12 cellular contexts compared by ENCODE assay signal in the genomic region with DNA sequence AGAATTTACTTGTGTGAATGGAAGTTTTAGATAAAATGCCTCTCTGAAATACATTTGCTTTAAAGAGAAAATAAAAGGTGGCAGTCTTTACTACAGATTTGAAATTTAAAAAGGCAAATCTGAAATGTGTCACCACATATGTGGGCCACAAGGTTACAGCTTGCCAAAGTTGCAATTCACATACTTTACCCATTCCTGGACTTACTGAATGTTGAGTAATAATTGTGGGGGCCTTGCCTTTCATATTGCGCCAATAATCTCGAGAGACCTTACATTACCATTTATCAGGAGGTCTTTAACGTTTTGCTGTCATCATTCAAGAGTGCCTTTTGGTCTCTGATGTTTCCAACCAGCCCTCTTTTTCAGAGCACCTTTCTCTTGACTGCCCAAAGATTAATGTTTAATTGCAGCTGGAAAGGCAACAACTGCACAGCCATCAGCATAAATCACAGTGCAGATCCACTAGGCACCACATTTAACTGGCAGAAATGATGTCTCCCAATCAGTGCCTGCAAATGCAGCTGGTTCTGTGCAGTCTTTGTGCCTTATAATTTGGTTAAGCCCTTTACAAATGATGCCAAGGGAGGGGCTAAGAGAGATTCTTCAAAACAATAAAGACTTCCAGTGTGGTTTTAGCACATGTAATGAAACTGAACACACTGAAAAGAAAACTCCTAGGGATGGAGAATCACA.
A peak's percentile ranks its signal among the peaks of the same experiment; 100 is the strongest.
DNase-seq lines count a peak whose midpoint lies in the region; ATAC-seq and TF ChIP-seq lines count a peak whose summit lies in the region.
"Had no signal": no experiment of that assay in that cellular context is flagged by ENCODE, and none has a peak within 500 bp of the region (broad histone marks: within the 10 kb centered on the region; RNA-seq: fewer than 3 reads in every experiment).

No MANE protein-coding gene starts in this region.

- H3K4me1 ChIP-seq in BE2C (peaks cover 8% of the 10 kb centered on the region), tibial nerve (peaks cover 0 to 3% (median 0%) of the 10 kb centered on the region in 4 donors)

- no peak for TF ChIP-seq POLR2A in tibial nerve (IDR thresholded peaks at IDR 0.05)

- TF ChIP-seq CTCF in BE2C (IDR thresholded peaks at IDR 0.05; ENCODE audit: low read depth, low read length) = no peak
- TF ChIP-seq CTCF in tibial nerve (IDR thresholded peaks at IDR 0.05) = no peak

- H3K9me3 ChIP-seq in BE2C = no peaks in the 10 kb centered on the region
- H3K9me3 ChIP-seq in MG63 = no peaks in the 10 kb centered on the region
- no peaks in the 10 kb centered on the region for H3K9me3 ChIP-seq in tibial nerve
- H3K9me3 ChIP-seq: sigmoid colon had no signal

- H3K36me3 ChIP-seq in BE2C (no peaks in the 10 kb centered on the region), MG63 (no peaks in the 10 kb centered on the region), tibial nerve (no peaks in the 10 kb centered on the region)
- H3K36me3 ChIP-seq: sigmoid colon had no signal

- H3K27me3 ChIP-seq in BE2C = no peaks in the 10 kb centered on the region
- no peaks in the 10 kb centered on the region for H3K27me3 ChIP-seq in MG63
- no peaks in the 10 kb centered on the region for H3K27me3 ChIP-seq in tibial nerve
- H3K27me3 ChIP-seq: sigmoid colon had no signal

- WGBS in tibial nerve, 2 donors = 57 to 64% methylated on average over 3 of the region's 3 CpGs

- H3K27ac ChIP-seq in tibial nerve = no peak overlapping the region
- H3K27ac ChIP-seq: sigmoid colon had no signal

- DNase-seq in BE2C (peak; percentile 45), MG63 (peak; percentile 50), epidermal melanocyte (ENCODE audit: insufficient read length, low spot score) (peak; percentile 45), non-pigmented ciliary epithelial cell (ENCODE audit: low read depth) (peak; percentile 85), tibial nerve (ENCODE audit: low spot score in 2 of 2) (no peak), DMS79 (lab: John Stamatoyannopoulos, UW) (no peak)
- no peak for DNase-seq in stimulated activated CD4-positive, alpha-beta T cell treated with anti-CD3 and anti-CD28 coated beads, Interleukin-4, amount 100 ng/mL, for 1 hour
- DNase-seq: NCI-H1092 treated with DMSO at 0.1 percent for 48 hours, NCI-H524, sigmoid colon had no signal

- TF ChIP-seq EP300 in tibial nerve (IDR thresholded peaks at IDR 0.05) = no peak

- H3K4me3 ChIP-seq in BE2C (ENCODE audit: low read depth, low read length) (no peak overlapping the region), MG63 (no peak overlapping the region), tibial nerve (no peak overlapping the region)
- H3K4me3 ChIP-seq: sigmoid colon had no signal

- no peak for ATAC-seq in HG02763 (IDR thresholded peaks at IDR 0.05; ENCODE audit: unreplicated experiment)
- ATAC-seq: Right ventricle myocardium inferior had no signal

Comparison
In these comparisons a context has a peak if more than half of its experiments do, and no peak if none do; other contexts are left out.
1. DNase-seq: peak in BE2C (single experiment), MG63 (single experiment), epidermal melanocyte (single experiment) and non-pigmented ciliary epithelial cell (single experiment); none in tibial nerve (0 of 2), DMS79 (single experiment) and stimulated activated CD4-positive, alpha-beta T cell treated with anti-CD3 and anti-CD28 coated beads, Interleukin-4, amount 100 ng/mL, for 1 hour (single experiment).